7 cellular contexts compared by ENCODE assay signal in genomic region chr5:119521232-119521631, GRCh38.
"Had no signal": no experiment of that assay in that cellular context is flagged by ENCODE, and none has a peak within 500 bp of the region (broad histone marks: within the 10 kb centered on the region; RNA-seq: fewer than 3 reads in every experiment).

No MANE protein-coding gene starts in this region.

- DNase-seq: IMR-90, KBM-7, KG1 had no signal

- ATAC-seq: HepG2, K562 had no signal

- H3K27me3 Mint-ChIP-seq: IgD-negative memory B cell had no signal

- H3K4me3 ChIP-seq: K562 had no signal

- H3K27ac ChIP-seq: HL-60 had no signal

- H3K27ac Mint-ChIP-seq: IgD-negative memory B cell had no signal

- H3K4me3 Mint-ChIP-seq: IgD-negative memory B cell had no signal
